ENCODE assay signal across 9 cellular contexts in the genomic region with DNA sequence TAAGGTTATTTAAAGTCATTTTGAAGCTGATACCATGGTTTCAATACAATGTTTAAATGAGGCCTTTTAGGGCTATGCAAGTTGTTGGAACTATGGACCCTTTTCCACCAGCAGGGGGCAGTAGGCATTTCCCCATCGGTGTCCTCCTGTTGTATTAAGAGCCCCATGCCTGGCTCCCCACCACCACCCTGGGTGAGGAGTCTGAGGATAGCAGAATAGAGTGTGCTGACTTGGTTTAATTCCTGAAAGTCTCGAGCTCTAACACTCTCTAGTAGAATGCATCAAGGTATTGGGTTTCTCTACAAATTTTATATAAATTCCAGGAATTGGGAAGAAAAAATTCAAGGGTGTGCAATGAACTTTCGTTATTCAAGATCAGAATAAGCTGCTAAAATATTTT.
A peak's percentile ranks its signal among the peaks of the same experiment; 100 is the strongest.
DNase-seq lines count a peak whose midpoint lies in the region; ATAC-seq, FAIRE-seq and TF ChIP-seq lines count a peak whose summit lies in the region.
"Had no signal": no experiment of that assay in that cellular context is flagged by ENCODE, and none has a peak within 500 bp of the region (broad histone marks: within the 10 kb centered on the region; RNA-seq: fewer than 3 reads in every experiment).

No MANE protein-coding gene starts in this region.

- no peaks in the 10 kb centered on the region for H3K36me3 ChIP-seq in GM23338 (ENCODE audit: insufficient read depth)
- H3K36me3 ChIP-seq in Loucy (ENCODE audit: insufficient read depth, low read length) = no peaks in the 10 kb centered on the region
- no peaks in the 10 kb centered on the region for H3K36me3 ChIP-seq in HepG2 (replicated peaks in 1 of 2; ENCODE audit: control insufficient read depth in 1 of 2, insufficient read depth in 2 of 2, low read length in 2 of 2)

- intact Hi-C loops in HepG2 (cut with micrococcal nuclease; ENCODE audit: unreplicated experiment) = loop anchor here (2.0 to 5.0 kb wide), 2 partner anchors 63 to 288 kb away; no protein-coding TSS in a partner anchor

- peak; percentile 93 to 98 for TF ChIP-seq CTCF in GM23338 (conservative IDR thresholded peaks at IDR 0.05; ENCODE audit: low read depth in 2 of 2)
- peak; percentile 73 for TF ChIP-seq CTCF in Loucy (conservative IDR thresholded peaks at IDR 0.05; ENCODE audit: low read length)
- peak; percentile 42 for TF ChIP-seq CTCF in WI38 (IDR thresholded peaks at IDR 0.05; ENCODE audit: low read depth, low read length)
- peak; percentile 65 for TF ChIP-seq CTCF in HepG2 (CRISPR knock-in tag; IDR thresholded peaks at IDR 0.05)

- H2AFZ ChIP-seq in GM23338 = no peak overlapping the region
- H2AFZ ChIP-seq in Loucy (ENCODE audit: low read length) = no peak overlapping the region
- H2AFZ ChIP-seq in HepG2 (ENCODE audit: low read length) = no peak overlapping the region

- in situ Hi-C loops in HepG2 (cut with HindIII; ENCODE audit: extremely low pct_ligation_motif_present, low pct_unique_long_range_greater_than_20kb) = loop anchor here (25.0 kb wide), 2 partner anchors 238 to 387 kb away; partner anchors contain the start of gene JADE1

- DNase-seq in DMS 273 (lab: John Stamatoyannopoulos, UW; ENCODE audit: unreplicated experiment) = peak; percentile 82
- no peak for DNase-seq in DMS 273 treated with DMSO at 0.1 percent for 48 hours (lab: John Stamatoyannopoulos, UW)
- DNase-seq in GM23338 (ENCODE audit: low spot score) = peak; percentile 95
- peak; percentile 54 for DNase-seq in cerebellar cortex (ENCODE audit: low spot score)
- peak; percentile 32 for DNase-seq in HepG2 (ENCODE audit: low spot score)
- peak; percentile 45 to 46 for DNase-seq in stimulated activated CD8-positive, alpha-beta memory T cell treated with anti-CD3 and anti-CD28 coated beads, Interleukin-15, amount 100 ng/mL, for 48 hours (ENCODE audit: low read depth in 2 of 2)

- H3K4me3 ChIP-seq in GM23338 (no peak overlapping the region), Loucy (ENCODE audit: low read length, poor library complexity, severe bottlenecking) (no peak overlapping the region), WI38 (ENCODE audit: low read depth, low read length) (no peak overlapping the region), HepG2 (replicated peaks in 1 of 3; ENCODE audit: insufficient read depth in 1 of 3, low read depth in 2 of 3, low read length in 3 of 3) (no peak overlapping the region)

- H3K4me1 Mint-ChIP-seq in GM23338 = peaks cover 34% of the 10 kb centered on the region

- WGBS in HepG2 (ENCODE audit: low lambda C conversion rate) = 39% methylated on average over 3 of the region's 3 CpGs

- H3K9me3 ChIP-seq in Loucy (ENCODE audit: insufficient read depth, low read depth, low read length) = no peaks in the 10 kb centered on the region
- no peaks in the 10 kb centered on the region for H3K9me3 ChIP-seq in HepG2 (ENCODE audit: low read length)

- TF ChIP-seq RAD21 in HepG2 (CRISPR knock-in tag; IDR thresholded peaks at IDR 0.05) = peak; percentile 32; the same call in 1 of the 2 replicates

- H3K9me3 Mint-ChIP-seq in GM23338 = peaks cover 11% of the 10 kb centered on the region

- H3K79me2 ChIP-seq in GM23338 (replicated peaks; ENCODE audit: insufficient read depth) (no peaks in the 10 kb centered on the region), Loucy (ENCODE audit: insufficient read depth, low read length) (no peaks in the 10 kb centered on the region), HepG2 (ENCODE audit: insufficient read depth, low read length) (no peaks in the 10 kb centered on the region)

- H3K9me2 ChIP-seq in GM23338 (ENCODE audit: insufficient read depth) = no peaks in the 10 kb centered on the region
- H3K9me2 ChIP-seq in Loucy (replicated peaks; ENCODE audit: low read depth, low read length) = no peaks in the 10 kb centered on the region

- BruUV-seq in HepG2 (replicated peaks; lab: Mats Ljungman, UMichigan) = no TSS peak

- H3F3A ChIP-seq in GM23338 (replicated peaks; ENCODE audit: low read depth) (no peaks in the 10 kb centered on the region), Loucy (ENCODE audit: low read depth) (no peaks in the 10 kb centered on the region)

- H3K9ac ChIP-seq in Loucy (ENCODE audit: low read depth, low read length, poor library complexity, severe bottlenecking) (no peak overlapping the region), HepG2 (ENCODE audit: insufficient read depth, low read depth, low read length) (no peak overlapping the region)

- POLR2A ChIA-PET in HepG2 (lab: Yijun Ruan, JAX) = no interaction called here

- TF ChIP-seq POLR2A in HepG2 (IDR thresholded peaks at IDR 0.05; ENCODE audit: insufficient read depth in 1 of 2, low read depth in 2 of 2, low read length in 2 of 2) = no peak

- no peak overlapping the region for H3K4me3 Mint-ChIP-seq in GM23338

- H3K27ac ChIP-seq in GM23338 (ENCODE audit: low read depth) (no peak overlapping the region), HepG2 (ENCODE audit: extremely low read length, insufficient read depth, low read length) (no peak overlapping the region)

- no peak for TF ChIP-seq EP300 in HepG2 (IDR thresholded peaks at IDR 0.05; ENCODE audit: low read depth in 2 of 2, low read length in 2 of 2)
- TF ChIP-seq EP300 in HepG2 (CRISPR knock-in tag; IDR thresholded peaks at IDR 0.05; ENCODE audit: borderline replicate concordance) = no peak

- H3K27ac Mint-ChIP-seq in GM23338 = no peak overlapping the region

- peak; percentile 63 for FAIRE-seq in HepG2 (lab: Jason Lieb, UNC)
- FAIRE-seq: A204.1 had no signal

- H3K4me2 ChIP-seq in GM23338 (no peak overlapping the region), Loucy (ENCODE audit: low read depth, low read length, poor library complexity, severe bottlenecking) (no peak overlapping the region), HepG2 (ENCODE audit: low read depth, low read length) (no peak overlapping the region)

- H3K27me3 ChIP-seq in GM23338 (ENCODE audit: insufficient read depth) = no peaks in the 10 kb centered on the region
- H3K27me3 ChIP-seq in Loucy (ENCODE audit: insufficient read depth, low read length, poor library complexity, severe bottlenecking) = no peaks in the 10 kb centered on the region
- H3K27me3 ChIP-seq in HepG2 (ENCODE audit: control insufficient read depth in 1 of 2, insufficient read depth in 2 of 2, low read length in 2 of 2) = no peaks in the 10 kb centered on the region; a peak in 1 of 5 replicates

- H4K20me1 ChIP-seq in GM23338 (replicated peaks; ENCODE audit: insufficient read depth) (no peaks in the 10 kb centered on the region), Loucy (ENCODE audit: insufficient read depth, low read length, poor library complexity, severe bottlenecking) (no peaks in the 10 kb centered on the region), HepG2 (ENCODE audit: insufficient read depth, low read length) (no peaks in the 10 kb centered on the region)

- H3K27me3 Mint-ChIP-seq in GM23338 (ENCODE audit: insufficient read depth, low read depth, poor library complexity) = peaks cover 5% of the 10 kb centered on the region

- peak; percentile 98 for ATAC-seq in GM23338
- ATAC-seq in HepG2 = peak; percentile 86

- peaks cover under 1% of the 10 kb centered on the region; the same call in 1 of the 2 replicates for H3K4me1 ChIP-seq in GM23338 (ENCODE audit: insufficient read depth)
- H3K4me1 ChIP-seq in Loucy (ENCODE audit: insufficient read depth, low read length, poor library complexity, severe bottlenecking) = no peaks in the 10 kb centered on the region
- peaks cover 21% of the 10 kb centered on the region for H3K4me1 ChIP-seq in HepG2 (ENCODE audit: insufficient read depth, low read length)

- peaks cover 17% of the 10 kb centered on the region for H3K36me3 Mint-ChIP-seq in GM23338 (ENCODE audit: low read depth)

- CTCF ChIA-PET in HepG2 (lab: Yijun Ruan, JAX; ENCODE audit: low intra/inter-chr PET ratio, low total read pairs) = interaction anchor here (1.7 kb wide), 2 partner anchors 235 to 289 kb away, joined by 5 to 8 read pairs; partner anchors contain the start of gene JADE1

TF ChIP-seq in GM23338, 12 proteins besides CTCF, POLR2A, EP300 and RAD21 (continues in another document):
- TF ChIP-seq, protein P1, sequence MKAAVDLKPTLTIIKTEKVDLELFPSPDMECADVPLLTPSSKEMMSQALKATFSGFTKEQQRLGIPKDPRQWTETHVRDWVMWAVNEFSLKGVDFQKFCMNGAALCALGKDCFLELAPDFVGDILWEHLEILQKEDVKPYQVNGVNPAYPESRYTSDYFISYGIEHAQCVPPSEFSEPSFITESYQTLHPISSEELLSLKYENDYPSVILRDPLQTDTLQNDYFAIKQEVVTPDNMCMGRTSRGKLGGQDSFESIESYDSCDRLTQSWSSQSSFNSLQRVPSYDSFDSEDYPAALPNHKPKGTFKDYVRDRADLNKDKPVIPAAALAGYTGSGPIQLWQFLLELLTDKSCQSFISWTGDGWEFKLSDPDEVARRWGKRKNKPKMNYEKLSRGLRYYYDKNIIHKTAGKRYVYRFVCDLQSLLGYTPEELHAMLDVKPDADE (IDR thresholded peaks at IDR 0.05) = no peak
- TF ChIP-seq JUNB (IDR thresholded peaks at IDR 0.05; ENCODE audit: unreplicated experiment) (no peak), NANOG (IDR thresholded peaks at IDR 0.05; ENCODE audit: borderline replicate concordance) (no peak), EZH2phosphoT487 (IDR thresholded peaks at IDR 0.05; ENCODE audit: unreplicated experiment) (no peak), ZNF114 (CRISPR knock-in tag; IDR thresholded peaks at IDR 0.05) (0 out of 2 replicates have a peak, but pooled peaks have one; percentile 41), POLR2AphosphoS5 (IDR thresholded peaks at IDR 0.05; ENCODE audit: low read depth) (no peak)

TF ChIP-seq in HepG2, 621 proteins besides CTCF, POLR2A, EP300 and RAD21:
- TF ChIP-seq STAG1 (CRISPR knock-in tag; IDR thresholded peaks at IDR 0.05) = peak; percentile 63
- TF ChIP-seq SMC3 (IDR thresholded peaks at IDR 0.05; ENCODE audit: low read length) = peak; percentile 65
- no peak for TF ChIP-seq TBL1XR1 (IDR thresholded peaks at IDR 0.05; ENCODE audit: borderline replicate concordance, low read length, partially characterized antibody)

Comparison
In these comparisons a context has a peak if more than half of its experiments do, and no peak if none do; other contexts are left out.
1. CTCF ChIP-seq: peak in every context shown above with its lines; median percentile 96 in GM23338; 73 in Loucy; 65 in HepG2; 42 in WI38.